1 cellular context compared by ENCODE assay signal in genomic region chr10:103367782-103368518, GRCh38.
TF ChIP-seq lines count a peak whose summit lies in the region.

Gene TAF5 (plus strand): TSS chr10:103367976. CDS start chr10:103367990, 14 bp downstream.

TF ChIP-seq in K562, 482 proteins besides CTCF, POLR2A, EP300 and RAD21 (continued from another document and continues in another):
- TF ChIP-seq, protein P1, sequence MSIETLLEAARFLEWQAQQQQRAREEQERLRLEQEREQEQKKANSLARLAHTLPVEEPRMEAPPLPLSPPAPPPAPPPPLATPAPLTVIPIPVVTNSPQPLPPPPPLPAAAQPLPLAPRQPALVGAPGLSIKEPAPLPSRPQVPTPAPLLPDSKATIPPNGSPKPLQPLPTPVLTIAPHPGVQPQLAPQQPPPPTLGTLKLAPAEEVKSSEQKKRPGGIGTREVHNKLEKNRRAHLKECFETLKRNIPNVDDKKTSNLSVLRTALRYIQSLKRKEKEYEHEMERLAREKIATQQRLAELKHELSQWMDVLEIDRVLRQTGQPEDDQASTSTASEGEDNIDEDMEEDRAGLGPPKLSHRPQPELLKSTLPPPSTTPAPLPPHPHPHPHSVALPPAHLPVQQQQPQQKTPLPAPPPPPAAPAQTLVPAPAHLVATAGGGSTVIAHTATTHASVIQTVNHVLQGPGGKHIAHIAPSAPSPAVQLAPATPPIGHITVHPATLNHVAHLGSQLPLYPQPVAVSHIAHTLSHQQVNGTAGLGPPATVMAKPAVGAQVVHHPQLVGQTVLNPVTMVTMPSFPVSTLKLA (conservative IDR thresholded peaks at IDR 0.05): peak; percentile 10 to 33
- TF ChIP-seq ZNF316 (IDR thresholded peaks at IDR 0.05): no peak
- no peak for TF ChIP-seq PHB2 (IDR thresholded peaks at IDR 0.05; ENCODE audit: low read depth)
- peak; percentile 16; the same call in 1 of the 2 replicates for TF ChIP-seq CHD2 (IDR thresholded peaks at IDR 0.05; ENCODE audit: low read depth, low read length)
- no peak for TF ChIP-seq NR3C1 (CRISPR knock-in tag; IDR thresholded peaks at IDR 0.05)
- no peak for TF ChIP-seq ZNF282 (CRISPR knock-in tag; IDR thresholded peaks at IDR 0.05)
- 0 out of 2 replicates have a peak, but pooled peaks have one; percentile 17 for TF ChIP-seq RNF2 (IDR thresholded peaks at IDR 0.05)
- no peak for TF ChIP-seq SREBF2 (CRISPR knock-in tag; IDR thresholded peaks at IDR 0.05)
- TF ChIP-seq CCAR2 (IDR thresholded peaks at IDR 0.05; ENCODE audit: low read depth, low read length): no peak
- no peak for TF ChIP-seq ESRRB (CRISPR knock-in tag; IDR thresholded peaks at IDR 0.05; ENCODE audit: borderline replicate concordance)
- TF ChIP-seq, protein P2, sequence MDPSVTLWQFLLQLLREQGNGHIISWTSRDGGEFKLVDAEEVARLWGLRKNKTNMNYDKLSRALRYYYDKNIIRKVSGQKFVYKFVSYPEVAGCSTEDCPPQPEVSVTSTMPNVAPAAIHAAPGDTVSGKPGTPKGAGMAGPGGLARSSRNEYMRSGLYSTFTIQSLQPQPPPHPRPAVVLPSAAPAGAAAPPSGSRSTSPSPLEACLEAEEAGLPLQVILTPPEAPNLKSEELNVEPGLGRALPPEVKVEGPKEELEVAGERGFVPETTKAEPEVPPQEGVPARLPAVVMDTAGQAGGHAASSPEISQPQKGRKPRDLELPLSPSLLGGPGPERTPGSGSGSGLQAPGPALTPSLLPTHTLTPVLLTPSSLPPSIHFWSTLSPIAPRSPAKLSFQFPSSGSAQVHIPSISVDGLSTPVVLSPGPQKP (CRISPR knock-in tag; IDR thresholded peaks at IDR 0.05): no peak
- TF ChIP-seq MAZ (CRISPR knock-in tag; conservative IDR thresholded peaks at IDR 0.05 in 1 of 2, IDR thresholded peaks at IDR 0.05 in 1 of 2): peak; percentile 64 to 76; a peak in 3 of 4 replicates
- TF ChIP-seq L3MBTL2 (IDR thresholded peaks at IDR 0.05): no peak
- TF ChIP-seq, protein P3, sequence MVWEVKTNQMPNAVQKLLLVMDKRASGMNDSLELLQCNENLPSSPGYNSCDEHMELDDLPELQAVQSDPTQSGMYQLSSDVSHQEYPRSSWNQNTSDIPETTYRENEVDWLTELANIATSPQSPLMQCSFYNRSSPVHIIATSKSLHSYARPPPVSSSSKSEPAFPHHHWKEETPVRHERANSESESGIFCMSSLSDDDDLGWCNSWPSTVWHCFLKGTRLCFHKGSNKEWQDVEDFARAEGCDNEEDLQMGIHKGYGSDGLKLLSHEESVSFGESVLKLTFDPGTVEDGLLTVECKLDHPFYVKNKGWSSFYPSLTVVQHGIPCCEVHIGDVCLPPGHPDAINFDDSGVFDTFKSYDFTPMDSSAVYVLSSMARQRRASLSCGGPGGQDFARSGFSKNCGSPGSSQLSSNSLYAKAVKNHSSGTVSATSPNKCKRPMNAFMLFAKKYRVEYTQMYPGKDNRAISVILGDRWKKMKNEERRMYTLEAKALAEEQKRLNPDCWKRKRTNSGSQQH (CRISPR knock-in tag; IDR thresholded peaks at IDR 0.05): no peak
- TF ChIP-seq ZNF24 (IDR thresholded peaks at IDR 0.05): no peak
- peak; percentile 93; the same call in 1 of the 2 replicates for TF ChIP-seq PHF8 (IDR thresholded peaks at IDR 0.05; ENCODE audit: borderline replicate concordance, low read length)
- TF ChIP-seq ZNF707 (CRISPR knock-in tag; conservative IDR thresholded peaks at IDR 0.05): no peak
- no peak for TF ChIP-seq NR2C1 (IDR thresholded peaks at IDR 0.05)
- no peak for TF ChIP-seq NR2C1 (tag; IDR thresholded peaks at IDR 0.05)
- TF ChIP-seq, protein P4, sequence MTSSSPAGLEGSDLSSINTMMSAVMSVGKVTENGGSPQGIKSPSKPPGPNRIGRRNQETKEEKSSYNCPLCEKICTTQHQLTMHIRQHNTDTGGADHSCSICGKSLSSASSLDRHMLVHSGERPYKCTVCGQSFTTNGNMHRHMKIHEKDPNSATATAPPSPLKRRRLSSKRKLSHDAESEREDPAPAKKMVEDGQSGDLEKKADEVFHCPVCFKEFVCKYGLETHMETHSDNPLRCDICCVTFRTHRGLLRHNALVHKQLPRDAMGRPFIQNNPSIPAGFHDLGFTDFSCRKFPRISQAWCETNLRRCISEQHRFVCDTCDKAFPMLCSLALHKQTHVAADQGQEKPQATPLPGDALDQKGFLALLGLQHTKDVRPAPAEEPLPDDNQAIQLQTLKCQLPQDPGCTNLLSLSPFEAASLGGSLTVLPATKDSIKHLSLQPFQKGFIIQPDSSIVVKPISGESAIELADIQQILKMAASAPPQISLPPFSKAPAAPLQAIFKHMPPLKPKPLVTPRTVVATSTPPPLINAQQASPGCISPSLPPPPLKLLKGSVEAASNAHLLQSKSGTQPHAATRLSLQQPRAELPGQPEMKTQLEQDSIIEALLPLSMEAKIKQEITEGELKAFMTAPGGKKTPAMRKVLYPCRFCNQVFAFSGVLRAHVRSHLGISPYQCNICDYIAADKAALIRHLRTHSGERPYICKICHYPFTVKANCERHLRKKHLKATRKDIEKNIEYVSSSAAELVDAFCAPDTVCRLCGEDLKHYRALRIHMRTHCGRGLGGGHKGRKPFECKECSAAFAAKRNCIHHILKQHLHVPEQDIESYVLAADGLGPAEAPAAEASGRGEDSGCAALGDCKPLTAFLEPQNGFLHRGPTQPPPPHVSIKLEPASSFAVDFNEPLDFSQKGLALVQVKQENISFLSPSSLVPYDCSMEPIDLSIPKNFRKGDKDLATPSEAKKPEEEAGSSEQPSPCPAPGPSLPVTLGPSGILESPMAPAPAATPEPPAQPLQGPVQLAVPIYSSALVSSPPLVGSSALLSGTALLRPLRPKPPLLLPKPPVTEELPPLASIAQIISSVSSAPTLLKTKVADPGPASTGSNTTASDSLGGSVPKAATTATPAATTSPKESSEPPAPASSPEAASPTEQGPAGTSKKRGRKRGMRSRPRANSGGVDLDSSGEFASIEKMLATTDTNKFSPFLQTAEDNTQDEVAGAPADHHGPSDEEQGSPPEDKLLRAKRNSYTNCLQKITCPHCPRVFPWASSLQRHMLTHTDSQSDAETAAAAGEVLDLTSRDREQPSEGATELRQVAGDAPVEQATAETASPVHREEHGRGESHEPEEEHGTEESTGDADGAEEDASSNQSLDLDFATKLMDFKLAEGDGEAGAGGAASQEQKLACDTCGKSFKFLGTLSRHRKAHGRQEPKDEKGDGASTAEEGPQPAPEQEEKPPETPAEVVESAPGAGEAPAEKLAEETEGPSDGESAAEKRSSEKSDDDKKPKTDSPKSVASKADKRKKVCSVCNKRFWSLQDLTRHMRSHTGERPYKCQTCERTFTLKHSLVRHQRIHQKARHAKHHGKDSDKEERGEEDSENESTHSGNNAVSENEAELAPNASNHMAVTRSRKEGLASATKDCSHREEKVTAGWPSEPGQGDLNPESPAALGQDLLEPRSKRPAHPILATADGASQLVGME (CRISPR knock-in tag; IDR thresholded peaks at IDR 0.05): no peak
- TF ChIP-seq, protein P5, sequence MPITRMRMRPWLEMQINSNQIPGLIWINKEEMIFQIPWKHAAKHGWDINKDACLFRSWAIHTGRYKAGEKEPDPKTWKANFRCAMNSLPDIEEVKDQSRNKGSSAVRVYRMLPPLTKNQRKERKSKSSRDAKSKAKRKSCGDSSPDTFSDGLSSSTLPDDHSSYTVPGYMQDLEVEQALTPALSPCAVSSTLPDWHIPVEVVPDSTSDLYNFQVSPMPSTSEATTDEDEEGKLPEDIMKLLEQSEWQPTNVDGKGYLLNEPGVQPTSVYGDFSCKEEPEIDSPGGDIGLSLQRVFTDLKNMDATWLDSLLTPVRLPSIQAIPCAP (CRISPR knock-in tag; IDR thresholded peaks at IDR 0.05; ENCODE audit: borderline replicate concordance): no peak
- TF ChIP-seq, protein P6, sequence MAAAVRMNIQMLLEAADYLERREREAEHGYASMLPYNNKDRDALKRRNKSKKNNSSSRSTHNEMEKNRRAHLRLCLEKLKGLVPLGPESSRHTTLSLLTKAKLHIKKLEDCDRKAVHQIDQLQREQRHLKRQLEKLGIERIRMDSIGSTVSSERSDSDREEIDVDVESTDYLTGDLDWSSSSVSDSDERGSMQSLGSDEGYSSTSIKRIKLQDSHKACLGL (CRISPR knock-in tag; IDR thresholded peaks at IDR 0.05; ENCODE audit: borderline replicate concordance, poor library complexity, severe bottlenecking): no peak
- TF ChIP-seq ZNF436 (CRISPR knock-in tag; IDR thresholded peaks at IDR 0.05): no peak
- TF ChIP-seq HNRNPUL1 (IDR thresholded peaks at IDR 0.05; ENCODE audit: low read length): no peak
- TF ChIP-seq RBBP5 (IDR thresholded peaks at IDR 0.05; ENCODE audit: borderline replicate concordance, insufficient read depth, low read length, poor library complexity, severe bottlenecking): peak; percentile 61
- TF ChIP-seq USF1 (CRISPR knock-in tag; IDR thresholded peaks at IDR 0.05): peak; percentile 20; the same call in 1 of the 2 replicates
- TF ChIP-seq, protein P7, sequence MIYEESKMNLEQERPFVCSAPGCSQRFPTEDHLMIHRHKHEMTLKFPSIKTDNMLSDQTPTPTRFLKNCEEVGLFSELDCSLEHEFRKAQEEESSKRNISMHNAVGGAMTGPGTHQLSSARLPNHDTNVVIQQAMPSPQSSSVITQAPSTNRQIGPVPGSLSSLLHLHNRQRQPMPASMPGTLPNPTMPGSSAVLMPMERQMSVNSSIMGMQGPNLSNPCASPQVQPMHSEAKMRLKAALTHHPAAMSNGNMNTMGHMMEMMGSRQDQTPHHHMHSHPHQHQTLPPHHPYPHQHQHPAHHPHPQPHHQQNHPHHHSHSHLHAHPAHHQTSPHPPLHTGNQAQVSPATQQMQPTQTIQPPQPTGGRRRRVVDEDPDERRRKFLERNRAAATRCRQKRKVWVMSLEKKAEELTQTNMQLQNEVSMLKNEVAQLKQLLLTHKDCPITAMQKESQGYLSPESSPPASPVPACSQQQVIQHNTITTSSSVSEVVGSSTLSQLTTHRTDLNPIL (CRISPR knock-in tag; IDR thresholded peaks at IDR 0.05): no peak
- no peak for TF ChIP-seq ELF2 (CRISPR knock-in tag; IDR thresholded peaks at IDR 0.05)
- peak; percentile 79 for TF ChIP-seq RB1 (IDR thresholded peaks at IDR 0.05; ENCODE audit: low read depth)
- TF ChIP-seq DPF2 (IDR thresholded peaks at IDR 0.05): no peak
- TF ChIP-seq FIP1L1 (IDR thresholded peaks at IDR 0.05; ENCODE audit: low read depth, low read length, poor library complexity, severe bottlenecking): peak; percentile 70
- no peak for TF ChIP-seq SRSF9 (IDR thresholded peaks at IDR 0.05; ENCODE audit: borderline replicate concordance, low read depth, low read length)
- no peak for TF ChIP-seq ARNT (IDR thresholded peaks at IDR 0.05)
- TF ChIP-seq, protein P8, sequence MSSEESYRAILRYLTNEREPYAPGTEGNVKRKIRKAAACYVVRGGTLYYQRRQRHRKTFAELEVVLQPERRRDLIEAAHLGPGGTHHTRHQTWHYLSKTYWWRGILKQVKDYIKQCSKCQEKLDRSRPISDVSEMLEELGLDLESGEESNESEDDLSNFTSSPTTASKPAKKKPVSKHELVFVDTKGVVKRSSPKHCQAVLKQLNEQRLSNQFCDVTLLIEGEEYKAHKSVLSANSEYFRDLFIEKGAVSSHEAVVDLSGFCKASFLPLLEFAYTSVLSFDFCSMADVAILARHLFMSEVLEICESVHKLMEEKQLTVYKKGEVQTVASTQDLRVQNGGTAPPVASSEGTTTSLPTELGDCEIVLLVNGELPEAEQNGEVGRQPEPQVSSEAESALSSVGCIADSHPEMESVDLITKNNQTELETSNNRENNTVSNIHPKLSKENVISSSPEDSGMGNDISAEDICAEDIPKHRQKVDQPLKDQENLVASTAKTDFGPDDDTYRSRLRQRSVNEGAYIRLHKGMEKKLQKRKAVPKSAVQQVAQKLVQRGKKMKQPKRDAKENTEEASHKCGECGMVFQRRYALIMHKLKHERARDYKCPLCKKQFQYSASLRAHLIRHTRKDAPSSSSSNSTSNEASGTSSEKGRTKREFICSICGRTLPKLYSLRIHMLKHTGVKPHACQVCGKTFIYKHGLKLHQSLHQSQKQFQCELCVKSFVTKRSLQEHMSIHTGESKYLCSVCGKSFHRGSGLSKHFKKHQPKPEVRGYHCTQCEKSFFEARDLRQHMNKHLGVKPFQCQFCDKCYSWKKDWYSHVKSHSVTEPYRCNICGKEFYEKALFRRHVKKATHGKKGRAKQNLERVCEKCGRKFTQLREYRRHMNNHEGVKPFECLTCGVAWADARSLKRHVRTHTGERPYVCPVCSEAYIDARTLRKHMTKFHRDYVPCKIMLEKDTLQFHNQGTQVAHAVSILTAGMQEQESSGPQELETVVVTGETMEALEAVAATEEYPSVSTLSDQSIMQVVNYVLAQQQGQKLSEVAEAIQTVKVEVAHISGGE (CRISPR knock-in tag; IDR thresholded peaks at IDR 0.05): no peak
- no peak for TF ChIP-seq BRCA1 (IDR thresholded peaks at IDR 0.05)
- no peak for TF ChIP-seq BRCA1 (CRISPR knock-in tag; IDR thresholded peaks at IDR 0.05)
- no peak for TF ChIP-seq TCF3 (CRISPR knock-in tag; IDR thresholded peaks at IDR 0.05)
- no peak for TF ChIP-seq ZNF232 (CRISPR knock-in tag; IDR thresholded peaks at IDR 0.05)
- peak; percentile 26 for TF ChIP-seq U2AF1 (optimal IDR thresholded peaks at IDR 0.05; ENCODE audit: low read depth, low read length)
- peak; percentile 42 for TF ChIP-seq CREB1 (IDR thresholded peaks at IDR 0.05)
- peak; percentile 16; the same call in 1 of the 2 replicates for TF ChIP-seq CREB1 (CRISPR knock-in tag; IDR thresholded peaks at IDR 0.05)
- peak in 1 of 2 experiments; percentile 60; a peak in 2 of 4 replicates for TF ChIP-seq CSDE1 (IDR thresholded peaks at IDR 0.05)
- no peak for TF ChIP-seq TSC22D4 (tag; IDR thresholded peaks at IDR 0.05)
- TF ChIP-seq ZNF133 (CRISPR knock-in tag; IDR thresholded peaks at IDR 0.05): no peak
- TF ChIP-seq, protein P9, sequence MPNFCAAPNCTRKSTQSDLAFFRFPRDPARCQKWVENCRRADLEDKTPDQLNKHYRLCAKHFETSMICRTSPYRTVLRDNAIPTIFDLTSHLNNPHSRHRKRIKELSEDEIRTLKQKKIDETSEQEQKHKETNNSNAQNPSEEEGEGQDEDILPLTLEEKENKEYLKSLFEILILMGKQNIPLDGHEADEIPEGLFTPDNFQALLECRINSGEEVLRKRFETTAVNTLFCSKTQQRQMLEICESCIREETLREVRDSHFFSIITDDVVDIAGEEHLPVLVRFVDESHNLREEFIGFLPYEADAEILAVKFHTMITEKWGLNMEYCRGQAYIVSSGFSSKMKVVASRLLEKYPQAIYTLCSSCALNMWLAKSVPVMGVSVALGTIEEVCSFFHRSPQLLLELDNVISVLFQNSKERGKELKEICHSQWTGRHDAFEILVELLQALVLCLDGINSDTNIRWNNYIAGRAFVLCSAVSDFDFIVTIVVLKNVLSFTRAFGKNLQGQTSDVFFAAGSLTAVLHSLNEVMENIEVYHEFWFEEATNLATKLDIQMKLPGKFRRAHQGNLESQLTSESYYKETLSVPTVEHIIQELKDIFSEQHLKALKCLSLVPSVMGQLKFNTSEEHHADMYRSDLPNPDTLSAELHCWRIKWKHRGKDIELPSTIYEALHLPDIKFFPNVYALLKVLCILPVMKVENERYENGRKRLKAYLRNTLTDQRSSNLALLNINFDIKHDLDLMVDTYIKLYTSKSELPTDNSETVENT (CRISPR knock-in tag; IDR thresholded peaks at IDR 0.05): 0 out of 2 replicates have a peak, but pooled peaks have one; percentile 76
